2 cellular contexts compared by ENCODE assay signal in genomic region chr7:2260820-2261219, GRCh38.
TF ChIP-seq lines count a peak whose summit lies in the region.

No MANE protein-coding gene starts in this region.

TF ChIP-seq in IMR-90, 13 proteins besides CTCF, POLR2A, EP300 and RAD21:
- no peak for TF ChIP-seq CEBPB (IDR thresholded peaks at IDR 0.05; ENCODE audit: low read depth, low read length)
TF ChIP-seq in IMR-90: peak in this region for 0.

TF ChIP-seq in GM23338, 12 proteins besides CTCF, POLR2A, EP300 and RAD21:
- TF ChIP-seq NANOG (IDR thresholded peaks at IDR 0.05; ENCODE audit: borderline replicate concordance) (no peak), JUNB (IDR thresholded peaks at IDR 0.05; ENCODE audit: unreplicated experiment) (no peak), ZNF114 (CRISPR knock-in tag; IDR thresholded peaks at IDR 0.05) (no peak), CREB1 (CRISPR knock-in tag; IDR thresholded peaks at IDR 0.05; ENCODE audit: low read depth) (no peak), REST (IDR thresholded peaks at IDR 0.05; ENCODE audit: unreplicated experiment) (no peak), POLR2AphosphoS5 (IDR thresholded peaks at IDR 0.05; ENCODE audit: low read depth) (no peak), EZH2 (IDR thresholded peaks at IDR 0.05; ENCODE audit: low read depth, unreplicated experiment) (no peak), ZNF331 (CRISPR knock-in tag; IDR thresholded peaks at IDR 0.05; ENCODE audit: low read depth) (no peak), STAT1 (IDR thresholded peaks at IDR 0.05; ENCODE audit: unreplicated experiment) (no peak), EZH2phosphoT487 (IDR thresholded peaks at IDR 0.05; ENCODE audit: unreplicated experiment) (no peak)
- TF ChIP-seq, protein P1, sequence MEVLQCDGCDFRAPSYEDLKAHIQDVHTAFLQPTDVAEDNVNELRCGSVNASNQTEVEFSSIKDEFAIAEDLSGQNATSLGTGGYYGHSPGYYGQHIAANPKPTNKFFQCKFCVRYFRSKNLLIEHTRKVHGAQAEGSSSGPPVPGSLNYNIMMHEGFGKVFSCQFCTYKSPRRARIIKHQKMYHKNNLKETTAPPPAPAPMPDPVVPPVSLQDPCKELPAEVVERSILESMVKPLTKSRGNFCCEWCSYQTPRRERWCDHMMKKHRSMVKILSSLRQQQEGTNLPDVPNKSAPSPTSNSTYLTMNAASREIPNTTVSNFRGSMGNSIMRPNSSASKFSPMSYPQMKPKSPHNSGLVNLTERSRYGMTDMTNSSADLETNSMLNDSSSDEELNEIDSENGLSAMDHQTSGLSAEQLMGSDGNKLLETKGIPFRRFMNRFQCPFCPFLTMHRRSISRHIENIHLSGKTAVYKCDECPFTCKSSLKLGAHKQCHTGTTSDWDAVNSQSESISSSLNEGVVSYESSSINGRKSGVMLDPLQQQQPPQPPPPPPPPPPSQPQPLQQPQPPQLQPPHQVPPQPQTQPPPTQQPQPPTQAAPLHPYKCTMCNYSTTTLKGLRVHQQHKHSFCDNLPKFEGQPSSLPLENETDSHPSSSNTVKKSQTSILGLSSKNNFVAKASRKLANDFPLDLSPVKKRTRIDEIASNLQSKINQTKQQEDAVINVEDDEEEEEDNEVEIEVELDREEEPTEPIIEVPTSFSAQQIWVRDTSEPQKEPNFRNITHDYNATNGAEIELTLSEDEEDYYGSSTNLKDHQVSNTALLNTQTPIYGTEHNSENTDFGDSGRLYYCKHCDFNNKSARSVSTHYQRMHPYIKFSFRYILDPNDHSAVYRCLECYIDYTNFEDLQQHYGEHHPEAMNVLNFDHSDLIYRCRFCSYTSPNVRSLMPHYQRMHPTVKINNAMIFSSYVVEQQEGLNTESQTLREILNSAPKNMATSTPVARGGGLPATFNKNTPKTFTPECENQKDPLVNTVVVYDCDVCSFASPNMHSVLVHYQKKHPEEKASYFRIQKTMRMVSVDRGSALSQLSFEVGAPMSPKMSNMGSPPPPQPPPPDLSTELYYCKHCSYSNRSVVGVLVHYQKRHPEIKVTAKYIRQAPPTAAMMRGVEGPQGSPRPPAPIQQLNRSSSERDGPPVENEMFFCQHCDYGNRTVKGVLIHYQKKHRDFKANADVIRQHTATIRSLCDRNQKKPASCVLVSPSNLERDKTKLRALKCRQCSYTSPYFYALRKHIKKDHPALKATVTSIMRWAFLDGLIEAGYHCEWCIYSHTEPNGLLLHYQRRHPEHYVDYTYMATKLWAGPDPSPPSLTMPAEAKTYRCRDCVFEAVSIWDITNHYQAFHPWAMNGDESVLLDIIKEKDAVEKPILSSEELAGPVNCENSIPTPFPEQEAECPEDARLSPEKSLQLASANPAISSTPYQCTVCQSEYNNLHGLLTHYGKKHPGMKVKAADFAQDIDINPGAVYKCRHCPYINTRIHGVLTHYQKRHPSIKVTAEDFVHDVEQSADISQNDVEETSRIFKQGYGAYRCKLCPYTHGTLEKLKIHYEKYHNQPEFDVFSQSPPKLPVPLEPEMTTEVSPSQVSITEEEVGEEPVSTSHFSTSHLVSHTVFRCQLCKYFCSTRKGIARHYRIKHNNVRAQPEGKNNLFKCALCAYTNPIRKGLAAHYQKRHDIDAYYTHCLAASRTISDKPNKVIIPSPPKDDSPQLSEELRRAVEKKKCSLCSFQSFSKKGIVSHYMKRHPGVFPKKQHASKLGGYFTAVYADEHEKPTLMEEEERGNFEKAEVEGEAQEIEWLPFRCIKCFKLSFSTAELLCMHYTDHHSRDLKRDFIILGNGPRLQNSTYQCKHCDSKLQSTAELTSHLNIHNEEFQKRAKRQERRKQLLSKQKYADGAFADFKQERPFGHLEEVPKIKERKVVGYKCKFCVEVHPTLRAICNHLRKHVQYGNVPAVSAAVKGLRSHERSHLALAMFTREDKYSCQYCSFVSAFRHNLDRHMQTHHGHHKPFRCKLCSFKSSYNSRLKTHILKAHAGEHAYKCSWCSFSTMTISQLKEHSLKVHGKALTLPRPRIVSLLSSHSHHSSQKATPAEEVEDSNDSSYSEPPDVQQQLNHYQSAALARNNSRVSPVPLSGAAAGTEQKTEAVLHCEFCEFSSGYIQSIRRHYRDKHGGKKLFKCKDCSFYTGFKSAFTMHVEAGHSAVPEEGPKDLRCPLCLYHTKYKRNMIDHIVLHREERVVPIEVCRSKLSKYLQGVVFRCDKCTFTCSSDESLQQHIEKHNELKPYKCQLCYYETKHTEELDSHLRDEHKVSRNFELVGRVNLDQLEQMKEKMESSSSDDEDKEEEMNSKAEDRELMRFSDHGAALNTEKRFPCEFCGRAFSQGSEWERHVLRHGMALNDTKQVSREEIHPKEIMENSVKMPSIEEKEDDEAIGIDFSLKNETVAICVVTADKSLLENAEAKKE (CRISPR knock-in tag; IDR thresholded peaks at IDR 0.05) = no peak
- TF ChIP-seq, protein P2, sequence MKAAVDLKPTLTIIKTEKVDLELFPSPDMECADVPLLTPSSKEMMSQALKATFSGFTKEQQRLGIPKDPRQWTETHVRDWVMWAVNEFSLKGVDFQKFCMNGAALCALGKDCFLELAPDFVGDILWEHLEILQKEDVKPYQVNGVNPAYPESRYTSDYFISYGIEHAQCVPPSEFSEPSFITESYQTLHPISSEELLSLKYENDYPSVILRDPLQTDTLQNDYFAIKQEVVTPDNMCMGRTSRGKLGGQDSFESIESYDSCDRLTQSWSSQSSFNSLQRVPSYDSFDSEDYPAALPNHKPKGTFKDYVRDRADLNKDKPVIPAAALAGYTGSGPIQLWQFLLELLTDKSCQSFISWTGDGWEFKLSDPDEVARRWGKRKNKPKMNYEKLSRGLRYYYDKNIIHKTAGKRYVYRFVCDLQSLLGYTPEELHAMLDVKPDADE (IDR thresholded peaks at IDR 0.05) = no peak
